In genomic region chr15:78872155-78872971, GRCh38 we compare ENCODE assay signal across 8 cellular contexts. TPM values are rescaled to one million over a fixed set of nuclear protein-coding genes. Genes with fewer than 3 reads are reported as not detected.
DNase-seq lines count a peak whose midpoint lies in the region; ATAC-seq, FAIRE-seq and TF ChIP-seq lines count a peak whose summit lies in the region.

MORF4L1 (plus strand) TSS chr15:78872890; CDS start chr15:78873018, 128 bp downstream.

- DNase-seq in A549 (ENCODE audit: low read depth in 1 of 2, low spot score in 1 of 2) (peak; percentile 89 to 97), NCI-H2227 treated with DMSO at 0.1 percent for 48 hours (lab: John Stamatoyannopoulos, UW) (peak; percentile 90), breast epithelium (ENCODE audit: low spot score in 2 of 2) (peak; percentile 95 to 98)

- intact Hi-C loops in breast epithelium (cut with DNase I; ENCODE audit: low total_unique reads) = no loop called here

- TF ChIP-seq RAD21 in A549 (conservative IDR thresholded peaks at IDR 0.05 in 1 of 2, IDR thresholded peaks at IDR 0.05 in 1 of 2) = no peak

- POLR2A ChIA-PET in A549 (lab: Yijun Ruan, JAX) = interaction anchor here (0.6 to 1.8 kb wide), 12 partner anchors 10 to 1074 kb away, joined by 3 to 23 read pairs (median 5); partner anchors contain the start of gene ADAMTS7

- no peak for TF ChIP-seq POLR2A in A549 (IDR thresholded peaks at IDR 0.05; ENCODE audit: low read length)
- no peak for TF ChIP-seq POLR2A in breast epithelium (IDR thresholded peaks at IDR 0.05)

- CTCF ChIA-PET in A549 (lab: Yijun Ruan, JAX) = interaction anchor here (0.6 to 3.3 kb wide), 10 partner anchors 9 to 111 kb away, joined by 3 to 25 read pairs (median 4); no protein-coding TSS in a partner anchor

- H3K9me3 ChIP-seq in A549 = no peaks in the 10 kb centered on the region
- H3K9me3 ChIP-seq in breast epithelium = no peaks in the 10 kb centered on the region
- no peaks in the 10 kb centered on the region for H3K9me3 ChIP-seq in iPS-18c (ENCODE audit: control insufficient read depth, insufficient read depth, low read length)
- H3K9me3 ChIP-seq in skeletal muscle satellite cell (replicated peaks; ENCODE audit: low read length) = no peaks in the 10 kb centered on the region

- TF ChIP-seq CTCF in A549 (IDR thresholded peaks at IDR 0.05) (no peak), WI38 (IDR thresholded peaks at IDR 0.05; ENCODE audit: low read depth, low read length) (no peak), breast epithelium (IDR thresholded peaks at IDR 0.05) (no peak)

- H3K9ac ChIP-seq in skeletal muscle satellite cell (ENCODE audit: low read depth, low read length) = peak within 1 kb of the TSS; percentile 100

- TF ChIP-seq EP300 in A549 (IDR thresholded peaks at IDR 0.05) = no peak

- H3K4me2 ChIP-seq in A549 (peak within 1 kb of the TSS; percentile 95), skeletal muscle satellite cell (ENCODE audit: low read length) (peak within 1 kb of the TSS; percentile 97)

- WGBS in A549 (ENCODE audit: missing lambda C conversion rate) = 45% methylated on average over 19 of the region's 52 CpGs

- no peak for FAIRE-seq in A549 (lab: Jason Lieb, UNC)

- H3K27ac ChIP-seq in A549 (peak within 1 kb of the TSS; percentile 94 to 100), breast epithelium (peak within 1 kb of the TSS; percentile 100)

- ATAC-seq in A549 = peak; percentile 89 to 94
- ATAC-seq in GM18907 (IDR thresholded peaks at IDR 0.05; ENCODE audit: unreplicated experiment) = peak; percentile 77
- peak; percentile 90 for ATAC-seq in HG03175 (IDR thresholded peaks at IDR 0.05; ENCODE audit: unreplicated experiment)

- peaks cover 30% of the 10 kb centered on the region for H3K4me1 ChIP-seq in A549
- no peaks in the 10 kb centered on the region for H3K4me1 ChIP-seq in breast epithelium
- peaks cover 21% of the 10 kb centered on the region for H3K4me1 ChIP-seq in skeletal muscle satellite cell (ENCODE audit: control insufficient read depth, insufficient read depth, low read length)

- H3K27me3 ChIP-seq in breast epithelium (no peaks in the 10 kb centered on the region), skeletal muscle satellite cell (ENCODE audit: control insufficient read depth, insufficient read depth, low read length) (no peaks in the 10 kb centered on the region)

- peak within 1 kb of the TSS; percentile 99 for H3K4me3 ChIP-seq in A549
- peak within 1 kb of the TSS; percentile 99 for H3K4me3 ChIP-seq in WI38 (ENCODE audit: low read depth, low read length)
- H3K4me3 ChIP-seq in breast epithelium = peak within 1 kb of the TSS; percentile 80 to 100 (median 100)
- peak within 1 kb of the TSS; percentile 97 for H3K4me3 ChIP-seq in iPS-18c (ENCODE audit: insufficient read depth, low read depth, low read length)
- H3K4me3 ChIP-seq in skeletal muscle satellite cell (ENCODE audit: low read length) = peak within 1 kb of the TSS; percentile 97

- H3K36me3 ChIP-seq in breast epithelium = no peaks in the 10 kb centered on the region
- peaks cover 3% of the 10 kb centered on the region for H3K36me3 ChIP-seq in skeletal muscle satellite cell (ENCODE audit: insufficient read depth, low read length)

TF ChIP-seq in A549, 52 proteins besides CTCF, POLR2A, EP300 and RAD21 (continues in another document):
- TF ChIP-seq CHD2 (IDR thresholded peaks at IDR 0.05; ENCODE audit: low read length, partially characterized antibody) (peak; percentile 86), EHMT2 (IDR thresholded peaks at IDR 0.05; ENCODE audit: low read depth) (no peak), JUN (IDR thresholded peaks at IDR 0.05) (0 out of 5 replicates have a peak, but pooled peaks of 1 of the 2 experiments have one; percentile 60), TP53 (CRISPR knock-in tag; IDR thresholded peaks at IDR 0.05) (no peak), ATOH8 (CRISPR knock-in tag; IDR thresholded peaks at IDR 0.05; ENCODE audit: low read depth) (no peak), HEYL (CRISPR knock-in tag; IDR thresholded peaks at IDR 0.05) (no peak), REST (IDR thresholded peaks at IDR 0.05) (no peak), SREBF2 (IDR thresholded peaks at IDR 0.05) (no peak), NPAS2 (CRISPR knock-in tag; IDR thresholded peaks at IDR 0.05; ENCODE audit: borderline replicate concordance) (no peak), E2F6 (IDR thresholded peaks at IDR 0.05; ENCODE audit: borderline replicate concordance, low read depth) (no peak), RFX5 (IDR thresholded peaks at IDR 0.05) (no peak), HMGXB4 (CRISPR knock-in tag; IDR thresholded peaks at IDR 0.05; ENCODE audit: borderline replicate concordance) (no peak), CHD4 (IDR thresholded peaks at IDR 0.05; ENCODE audit: borderline replicate concordance) (no peak), NR3C1 (IDR thresholded peaks at IDR 0.05) (no peak), HDAC2 (IDR thresholded peaks at IDR 0.05) (no peak), BHLHE40 (IDR thresholded peaks at IDR 0.05; ENCODE audit: low read depth, low read length) (no peak), MAFK (IDR thresholded peaks at IDR 0.05; ENCODE audit: partially characterized antibody) (no peak), MYC (IDR thresholded peaks at IDR 0.05; ENCODE audit: borderline replicate concordance, low read length) (peak; percentile 30; the same call in 1 of the 2 replicates), ESRRA (IDR thresholded peaks at IDR 0.05; ENCODE audit: borderline replicate concordance, low read length) (no peak), RARB (CRISPR knock-in tag; IDR thresholded peaks at IDR 0.05) (no peak), HOXB13 (CRISPR knock-in tag; IDR thresholded peaks at IDR 0.05; ENCODE audit: low read depth) (no peak), RNF2 (IDR thresholded peaks at IDR 0.05; ENCODE audit: borderline replicate concordance, low read depth) (no peak), FOXS1 (CRISPR knock-in tag; IDR thresholded peaks at IDR 0.05) (no peak), GATA3 (IDR thresholded peaks at IDR 0.05; ENCODE audit: borderline replicate concordance) (no peak), CBX8 (IDR thresholded peaks at IDR 0.05) (no peak)

RNA-seq across cellular contexts. Expression of gene MORF4L1, which starts in this region (rescaled TPM):
- polyA plus RNA-seq in A549 (2011; rRNA removed) = 491 and 498 TPM in 2 replicates
- polyA plus RNA-seq in A549 (2012; cell fraction: cytosol; rRNA removed) = 148 and 172 TPM in 2 replicates
- polyA plus RNA-seq in A549 (2012; cell fraction: nucleus; rRNA removed) = 41.3 and 63.7 TPM in 2 replicates
- polyA plus RNA-seq in A549 (2017; fragmentation: RNase III; extraction: RNeasy Plus Mini Kit Qiagen cat#74134 plus additional on column Dnase treatment) = 914 to 927 TPM (median 924 TPM) in 3 replicates
- polyA minus RNA-seq in A549 (2011; rRNA and poly(A)+ RNA removed) = 61.8 and 62.4 TPM in 2 replicates
- total RNA-seq in breast epithelium = 100 to 1,000 TPM; 330 to 411 (median 350) TPM
- total RNA-seq in skeletal muscle satellite cell (2012; rRNA removed) = 234 and 284 TPM in 2 replicates

Comparison
In these comparisons a context has a peak if more than half of its experiments do, and no peak if none do; other contexts are left out.
1. Peak in every context shown above with its lines: DNase-seq, ATAC-seq, H3K4me3 ChIP-seq and H3K27ac ChIP-seq.